In the genomic region with DNA sequence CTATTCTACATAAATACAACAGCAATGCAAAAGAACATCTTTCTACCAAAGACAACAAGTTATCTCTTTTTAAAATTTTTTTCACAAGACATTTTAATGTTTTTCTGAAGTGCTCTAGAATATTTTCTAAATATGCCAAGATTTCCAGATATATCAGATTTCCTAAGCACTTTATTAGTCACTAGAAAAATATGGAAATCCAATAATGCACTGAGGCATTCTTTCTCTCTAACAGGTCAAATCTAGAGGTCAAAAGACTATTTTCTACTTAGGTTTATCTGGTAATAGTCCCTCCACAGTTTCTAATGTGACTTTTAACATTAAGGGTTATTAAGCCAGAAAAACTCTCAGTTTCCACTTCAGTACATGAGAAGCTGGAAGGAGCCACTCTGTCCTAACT, we compare ENCODE assay signal across 1 cellular context.
TF ChIP-seq lines count a peak whose summit lies in the region.

No MANE protein-coding gene starts in this region.

TF ChIP-seq in GM23338, 12 proteins besides CTCF, POLR2A, EP300 and RAD21 (continued from another document):
- no peak for TF ChIP-seq ZNF462 (CRISPR knock-in tag; IDR thresholded peaks at IDR 0.05)
- TF ChIP-seq, protein P1, sequence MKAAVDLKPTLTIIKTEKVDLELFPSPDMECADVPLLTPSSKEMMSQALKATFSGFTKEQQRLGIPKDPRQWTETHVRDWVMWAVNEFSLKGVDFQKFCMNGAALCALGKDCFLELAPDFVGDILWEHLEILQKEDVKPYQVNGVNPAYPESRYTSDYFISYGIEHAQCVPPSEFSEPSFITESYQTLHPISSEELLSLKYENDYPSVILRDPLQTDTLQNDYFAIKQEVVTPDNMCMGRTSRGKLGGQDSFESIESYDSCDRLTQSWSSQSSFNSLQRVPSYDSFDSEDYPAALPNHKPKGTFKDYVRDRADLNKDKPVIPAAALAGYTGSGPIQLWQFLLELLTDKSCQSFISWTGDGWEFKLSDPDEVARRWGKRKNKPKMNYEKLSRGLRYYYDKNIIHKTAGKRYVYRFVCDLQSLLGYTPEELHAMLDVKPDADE (IDR thresholded peaks at IDR 0.05): no peak
TF ChIP-seq in GM23338: peak in this region for 0.
